In the genomic region with DNA sequence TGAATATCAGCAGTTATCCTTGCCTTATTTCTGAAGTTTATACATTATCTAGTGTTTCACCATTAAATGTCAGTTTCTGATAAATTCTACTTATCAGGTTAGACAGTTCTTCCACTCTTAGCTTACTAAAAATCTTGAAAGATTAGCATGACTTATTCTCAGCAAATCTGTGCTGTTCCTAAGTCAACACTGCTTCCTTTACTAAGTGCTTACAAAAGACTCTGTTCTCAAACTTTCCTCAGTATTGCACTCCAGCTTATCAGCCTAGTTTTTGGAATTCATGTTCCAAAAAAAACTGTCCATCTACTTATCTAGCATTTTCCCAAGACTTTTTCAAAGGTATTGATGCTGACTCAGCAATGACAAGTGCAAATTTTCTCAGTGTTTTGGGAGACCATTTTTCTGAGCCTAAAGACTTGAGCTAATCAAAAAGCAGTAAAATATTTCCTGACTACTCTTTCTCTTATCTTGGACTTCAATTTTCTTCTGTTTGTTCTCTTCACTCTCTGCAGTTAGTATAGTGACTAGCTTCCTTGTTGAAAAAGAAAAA, we compare ENCODE assay signal across 1 cellular context.
TF ChIP-seq lines count a peak whose summit lies in the region.

No MANE protein-coding gene starts in this region.

TF ChIP-seq in GM12878, 131 proteins besides CTCF, POLR2A, EP300 and RAD21 (continued from another document):
- no peak for TF ChIP-seq MTA3 (IDR thresholded peaks at IDR 0.05; ENCODE audit: borderline replicate concordance, low read length)
- no peak for TF ChIP-seq KDM1A (IDR thresholded peaks at IDR 0.05; ENCODE audit: borderline replicate concordance)
- TF ChIP-seq, protein P1, sequence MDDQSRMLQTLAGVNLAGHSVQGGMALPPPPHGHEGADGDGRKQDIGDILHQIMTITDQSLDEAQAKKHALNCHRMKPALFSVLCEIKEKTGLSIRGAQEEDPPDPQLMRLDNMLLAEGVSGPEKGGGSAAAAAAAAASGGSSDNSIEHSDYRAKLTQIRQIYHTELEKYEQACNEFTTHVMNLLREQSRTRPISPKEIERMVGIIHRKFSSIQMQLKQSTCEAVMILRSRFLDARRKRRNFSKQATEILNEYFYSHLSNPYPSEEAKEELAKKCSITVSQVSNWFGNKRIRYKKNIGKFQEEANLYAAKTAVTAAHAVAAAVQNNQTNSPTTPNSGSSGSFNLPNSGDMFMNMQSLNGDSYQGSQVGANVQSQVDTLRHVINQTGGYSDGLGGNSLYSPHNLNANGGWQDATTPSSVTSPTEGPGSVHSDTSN (IDR thresholded peaks at IDR 0.05; ENCODE audit: insufficient replicate concordance, low read depth, low read length): no peak
- TF ChIP-seq, protein P2, sequence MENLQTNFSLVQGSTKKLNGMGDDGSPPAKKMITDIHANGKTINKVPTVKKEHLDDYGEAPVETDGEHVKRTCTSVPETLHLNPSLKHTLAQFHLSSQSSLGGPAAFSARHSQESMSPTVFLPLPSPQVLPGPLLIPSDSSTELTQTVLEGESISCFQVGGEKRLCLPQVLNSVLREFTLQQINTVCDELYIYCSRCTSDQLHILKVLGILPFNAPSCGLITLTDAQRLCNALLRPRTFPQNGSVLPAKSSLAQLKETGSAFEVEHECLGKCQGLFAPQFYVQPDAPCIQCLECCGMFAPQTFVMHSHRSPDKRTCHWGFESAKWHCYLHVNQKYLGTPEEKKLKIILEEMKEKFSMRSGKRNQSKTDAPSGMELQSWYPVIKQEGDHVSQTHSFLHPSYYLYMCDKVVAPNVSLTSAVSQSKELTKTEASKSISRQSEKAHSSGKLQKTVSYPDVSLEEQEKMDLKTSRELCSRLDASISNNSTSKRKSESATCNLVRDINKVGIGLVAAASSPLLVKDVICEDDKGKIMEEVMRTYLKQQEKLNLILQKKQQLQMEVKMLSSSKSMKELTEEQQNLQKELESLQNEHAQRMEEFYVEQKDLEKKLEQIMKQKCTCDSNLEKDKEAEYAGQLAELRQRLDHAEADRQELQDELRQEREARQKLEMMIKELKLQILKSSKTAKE (IDR thresholded peaks at IDR 0.05; ENCODE audit: low read depth, poor library complexity, severe bottlenecking): no peak
- no peak for TF ChIP-seq NR2C1 (IDR thresholded peaks at IDR 0.05)
- TF ChIP-seq ZNF622 (IDR thresholded peaks at IDR 0.05): no peak
- TF ChIP-seq, protein P3, sequence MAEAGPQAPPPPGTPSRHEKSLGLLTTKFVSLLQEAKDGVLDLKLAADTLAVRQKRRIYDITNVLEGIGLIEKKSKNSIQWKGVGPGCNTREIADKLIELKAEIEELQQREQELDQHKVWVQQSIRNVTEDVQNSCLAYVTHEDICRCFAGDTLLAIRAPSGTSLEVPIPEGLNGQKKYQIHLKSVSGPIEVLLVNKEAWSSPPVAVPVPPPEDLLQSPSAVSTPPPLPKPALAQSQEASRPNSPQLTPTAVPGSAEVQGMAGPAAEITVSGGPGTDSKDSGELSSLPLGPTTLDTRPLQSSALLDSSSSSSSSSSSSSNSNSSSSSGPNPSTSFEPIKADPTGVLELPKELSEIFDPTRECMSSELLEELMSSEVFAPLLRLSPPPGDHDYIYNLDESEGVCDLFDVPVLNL (IDR thresholded peaks at IDR 0.05; ENCODE audit: low read depth, low read length): no peak
- TF ChIP-seq, protein P4, sequence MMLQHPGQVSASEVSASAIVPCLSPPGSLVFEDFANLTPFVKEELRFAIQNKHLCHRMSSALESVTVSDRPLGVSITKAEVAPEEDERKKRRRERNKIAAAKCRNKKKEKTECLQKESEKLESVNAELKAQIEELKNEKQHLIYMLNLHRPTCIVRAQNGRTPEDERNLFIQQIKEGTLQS (IDR thresholded peaks at IDR 0.05; ENCODE audit: borderline replicate concordance, extremely low read depth, low read depth, low read length): no peak
- TF ChIP-seq BCL11A (IDR thresholded peaks at IDR 0.05; ENCODE audit: low read depth, low read length): no peak
- no peak for TF ChIP-seq TCF3 (IDR thresholded peaks at IDR 0.05; ENCODE audit: borderline replicate concordance, insufficient read depth, low read depth, low read length)
- no peak for TF ChIP-seq NBN (IDR thresholded peaks at IDR 0.05)
- TF ChIP-seq EED (IDR thresholded peaks at IDR 0.05; ENCODE audit: low read depth): no peak
- no peak for TF ChIP-seq SREBF1 (IDR thresholded peaks at IDR 0.05; ENCODE audit: low read length)
- no peak for TF ChIP-seq EGR1 (IDR thresholded peaks at IDR 0.05; ENCODE audit: borderline replicate concordance in 1 of 2, low read depth in 2 of 2, low read length in 2 of 2)
